1 cellular context compared by ENCODE assay signal in genomic region chr1:152110365-152110859, GRCh38.
TF ChIP-seq lines count a peak whose summit lies in the region.

No MANE protein-coding gene starts in this region.

TF ChIP-seq in H1, 55 proteins besides CTCF, POLR2A, EP300 and RAD21:
- TF ChIP-seq HDAC6 (IDR thresholded peaks at IDR 0.05; ENCODE audit: low read depth, low read length): no peak
- no peak for TF ChIP-seq CBX8 (IDR thresholded peaks at IDR 0.05; ENCODE audit: borderline replicate concordance, low read depth, low read length)
- TF ChIP-seq TEAD4 (IDR thresholded peaks at IDR 0.05; ENCODE audit: low read depth, low read length): no peak
- TF ChIP-seq E2F6 (IDR thresholded peaks at IDR 0.05): no peak; the same call in 1 of the 2 replicates
- no peak for TF ChIP-seq SP4 (IDR thresholded peaks at IDR 0.05; ENCODE audit: low read length)
- no peak for TF ChIP-seq TAF1 (IDR thresholded peaks at IDR 0.05; ENCODE audit: low read depth, low read length)
- TF ChIP-seq JUN (IDR thresholded peaks at IDR 0.05; ENCODE audit: low read depth, low read length): no peak
- TF ChIP-seq GTF2F1 (IDR thresholded peaks at IDR 0.05; ENCODE audit: borderline replicate concordance, low read depth, low read length): no peak
- TF ChIP-seq ASH2L (IDR thresholded peaks at IDR 0.05; ENCODE audit: low read length): no peak
- TF ChIP-seq SRF (IDR thresholded peaks at IDR 0.05; ENCODE audit: low read depth, low read length): no peak
- no peak for TF ChIP-seq SP1 (IDR thresholded peaks at IDR 0.05; ENCODE audit: low read depth, low read length)
- TF ChIP-seq ATF2 (IDR thresholded peaks at IDR 0.05; ENCODE audit: low read length): no peak
- TF ChIP-seq SUZ12 (IDR thresholded peaks at IDR 0.05; ENCODE audit: low read length): no peak
- TF ChIP-seq RNF2 (IDR thresholded peaks at IDR 0.05; ENCODE audit: borderline replicate concordance, low read depth, low read length, missing control alignments, poor library complexity, severe bottlenecking): no peak
- TF ChIP-seq ZNF274 (IDR thresholded peaks at IDR 0.05; ENCODE audit: borderline replicate concordance, extremely low read depth, low read length): no peak
- no peak for TF ChIP-seq EZH2 (IDR thresholded peaks at IDR 0.05; ENCODE audit: low read depth, low read length, severe bottlenecking)
TF ChIP-seq in H1: peak in this region for 0.
